12 cellular contexts compared by ENCODE assay signal in genomic region chr12:202081-202731, GRCh38. TPM values are rescaled to one million over a fixed set of nuclear protein-coding genes. Genes with fewer than 3 reads are reported as not detected.
DNase-seq lines count a peak whose midpoint lies in the region; TF ChIP-seq lines count a peak whose summit lies in the region.
"Had no signal": no experiment of that assay in that cellular context is flagged by ENCODE, and none has a peak within 500 bp of the region (broad histone marks: within the 10 kb centered on the region; RNA-seq: fewer than 3 reads in every experiment).

No MANE protein-coding gene starts in this region.

- TF ChIP-seq CTCF in Caco-2 (IDR thresholded peaks at IDR 0.05; ENCODE audit: insufficient read depth in 1 of 2, low read depth in 1 of 2, low read length in 1 of 2, severe bottlenecking in 1 of 2, unreplicated experiment in 1 of 2) (no peak), VCaP (conservative IDR thresholded peaks at IDR 0.05) (no peak), foreskin fibroblast (IDR thresholded peaks at IDR 0.05; ENCODE audit: low read depth, low read length) (no peak)

- peaks cover 17% of the 10 kb centered on the region for H3K27me3 Mint-ChIP-seq in Caco-2 (ENCODE audit: insufficient read depth, unreplicated experiment)

- H3K4me1 ChIP-seq in Caco-2: peaks cover 10% of the 10 kb centered on the region; the same call in 1 of the 2 replicates

- POLR2A ChIA-PET in Caco-2 (lab: Charles Lee): no interaction called here

- no peaks in the 10 kb centered on the region for H3K27me3 ChIP-seq in Caco-2 (replicated peaks; ENCODE audit: control insufficient read depth, insufficient read depth, low read length)
- H3K27me3 ChIP-seq: BLaER1 treated with 17β-estradiol and CSF1 and Interleukin-3, amounts not matched to agents 10 nM and 100 nM had no signal

- H3K9me3 ChIP-seq in Caco-2: no peaks in the 10 kb centered on the region
- H3K9me3 ChIP-seq: BLaER1 treated with 17β-estradiol and CSF1 and Interleukin-3, amounts not matched to agents 10 nM and 100 nM had no signal

- peak overlapping the region; percentile 64 for H3K4me3 Mint-ChIP-seq in Caco-2 (ENCODE audit: unreplicated experiment)

- H3K27ac Mint-ChIP-seq in Caco-2 (ENCODE audit: unreplicated experiment): no peak overlapping the region

- intact Hi-C loops in Caco-2 (cut with micrococcal nuclease; ENCODE audit: unreplicated experiment): loop anchor here (5.0 kb wide), 1 partner anchor 120 kb away; no protein-coding TSS in a partner anchor

- H3K36me3 ChIP-seq in Caco-2 (ENCODE audit: control insufficient read depth, insufficient read depth, low read length): no peaks in the 10 kb centered on the region
- H3K36me3 ChIP-seq: BLaER1 treated with 17β-estradiol and CSF1 and Interleukin-3, amounts not matched to agents 10 nM and 100 nM had no signal

- no peaks in the 10 kb centered on the region for H3K36me3 Mint-ChIP-seq in Caco-2 (ENCODE audit: insufficient read depth, unreplicated experiment)

- H3K4me3 ChIP-seq in Caco-2 (ENCODE audit: low read depth, low read length): no peak overlapping the region
- H3K4me3 ChIP-seq in foreskin fibroblast (ENCODE audit: low read depth in 1 of 2, low read length in 2 of 2): no peak overlapping the region
- H3K4me3 ChIP-seq: BLaER1 treated with 17β-estradiol and CSF1 and Interleukin-3, amounts not matched to agents 10 nM and 100 nM had no signal

- BruUV-seq in Caco-2 (replicated peaks; lab: Mats Ljungman, UMichigan): no TSS peak

- CTCF ChIA-PET in Caco-2 (lab: Charles Lee): interaction anchor here (0.7 kb wide), 1 partner anchor 18 kb away, joined by 3 read pairs; no protein-coding TSS in a partner anchor

- DNase-seq in Caco-2 (no peak), NCI-H128 (lab: John Stamatoyannopoulos, UW; ENCODE audit: unreplicated experiment) (peak; percentile 67), myocyte (ENCODE audit: low read depth) (peak; percentile 60), DMS114 treated with DMSO at 0.1 percent for 48 hours (lab: John Stamatoyannopoulos, UW; ENCODE audit: unreplicated experiment) (no peak), hepatic stellate cell (ENCODE audit: low spot score) (no peak), NCI-H82 treated with DMSO at 0.1 percent for 48 hours (lab: John Stamatoyannopoulos, UW; ENCODE audit: unreplicated experiment) (no peak), foreskin fibroblast (no peak)
- DNase-seq: activated CD4-positive, alpha-beta T cell treated with anti-CD3 and anti-CD28 coated beads, Interleukin-2, amount 50 U/mL, for 1 hour; activated naive CD4-positive, alpha-beta T cell treated with anti-CD3 and anti-CD28 coated beads, Interleukin-2, amount 50 U/mL, for 16 hours; NCI-H1930 had no signal

- H3K4me1 Mint-ChIP-seq in Caco-2 (ENCODE audit: low read depth, unreplicated experiment): no peaks in the 10 kb centered on the region

- peak overlapping the region; percentile 31 for H3K27ac ChIP-seq in VCaP
- H3K27ac ChIP-seq: BLaER1 treated with 17β-estradiol and CSF1 and Interleukin-3, amounts not matched to agents 10 nM and 100 nM had no signal

- no peaks in the 10 kb centered on the region for H3K9me3 Mint-ChIP-seq in Caco-2 (ENCODE audit: unreplicated experiment)

RNA-seq across cellular contexts. Expression of gene SLC6A12, which starts 11.8 kb away (rescaled TPM):
- total RNA-seq in Caco-2 (2022): 1.5 and 2.1 TPM in 2 replicates
- total RNA-seq in myocyte: 0.05 TPM in 1 of 2 replicates, not detected in the other
- polyA plus RNA-seq in myocyte (2012): 0.59 TPM

Comparison
In these comparisons a context has a peak if more than half of its experiments do, and no peak if none do; other contexts are left out.
1. DNase-seq: peak in NCI-H128 (single experiment) and myocyte (single experiment); none in Caco-2 (0 of 2), DMS114 treated with DMSO at 0.1 percent for 48 hours (single experiment), hepatic stellate cell (single experiment), NCI-H82 treated with DMSO at 0.1 percent for 48 hours (single experiment) and foreskin fibroblast (0 of 2).